Comparison of ENCODE assay signal across 8 cellular contexts in the genomic region with DNA sequence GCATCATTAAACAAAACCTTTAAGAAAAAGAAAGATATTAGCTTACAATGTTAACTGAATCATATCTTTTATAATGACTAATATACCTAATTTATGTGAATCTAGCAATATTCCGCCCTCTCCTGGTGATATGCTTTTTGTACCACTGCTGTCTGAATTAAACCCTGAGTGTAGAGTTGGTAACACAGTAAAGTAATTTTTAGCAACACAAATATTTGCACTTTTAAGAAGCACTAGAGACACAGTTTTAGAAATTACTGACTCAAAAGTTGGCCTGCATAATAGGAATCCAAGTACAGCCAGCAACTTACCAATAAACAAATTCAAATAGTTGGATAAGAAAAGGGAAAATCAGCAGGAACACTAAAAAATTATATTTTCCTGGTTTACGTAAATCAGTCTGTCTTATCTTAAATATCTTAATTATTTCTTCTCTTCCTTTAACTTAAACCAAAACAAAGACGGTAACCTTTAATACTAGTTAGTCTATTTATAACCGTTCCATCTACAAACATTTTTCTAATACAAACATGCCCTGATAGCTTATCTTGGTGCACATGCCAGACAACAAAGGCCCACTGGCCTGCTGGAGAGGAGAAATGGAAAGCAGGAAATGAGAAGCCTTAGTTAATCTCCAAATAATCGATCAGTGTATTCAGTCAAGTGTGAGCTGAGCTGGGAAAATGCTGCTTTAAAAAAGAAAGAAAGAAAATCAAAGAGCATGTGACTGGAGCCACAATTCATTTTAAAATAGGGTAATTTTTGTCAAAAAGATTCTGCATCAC.
A peak's percentile ranks its signal among the peaks of the same experiment; 100 is the strongest.
DNase-seq lines count a peak whose midpoint lies in the region; ATAC-seq and TF ChIP-seq lines count a peak whose summit lies in the region.

No MANE protein-coding gene starts in this region.

- H3K4me3 ChIP-seq in esophagus (ENCODE audit: low read depth in 1 of 2, low read length in 2 of 2), result no peak overlapping the region

- H3K36me3 Mint-ChIP-seq in Calu3 (ENCODE audit: insufficient read depth, unreplicated experiment), result no peaks in the 10 kb centered on the region
- no peaks in the 10 kb centered on the region for H3K36me3 Mint-ChIP-seq in osteocyte (ENCODE audit: unreplicated experiment)

- H3K4me3 Mint-ChIP-seq in Calu3 (ENCODE audit: low read depth, unreplicated experiment) (peak overlapping the region; percentile 24), osteocyte (ENCODE audit: unreplicated experiment) (no peak overlapping the region)

- no peaks in the 10 kb centered on the region for H3K4me1 ChIP-seq in esophagus (ENCODE audit: control insufficient read depth in 2 of 2, insufficient read depth in 2 of 2, low read length in 1 of 2)

- no peak for ATAC-seq in GM18498 (IDR thresholded peaks at IDR 0.05; ENCODE audit: unreplicated experiment)
- no peak for ATAC-seq in HG03159 (IDR thresholded peaks at IDR 0.05; ENCODE audit: unreplicated experiment)

- H3K27ac Mint-ChIP-seq in Calu3 (ENCODE audit: unreplicated experiment), result peak overlapping the region; percentile 76
- no peak overlapping the region for H3K27ac Mint-ChIP-seq in osteocyte (ENCODE audit: unreplicated experiment)

- H3K27me3 ChIP-seq in esophagus (ENCODE audit: control insufficient read depth in 1 of 2, insufficient read depth in 2 of 2, low read length in 2 of 2), result no peaks in the 10 kb centered on the region

- CTCF ChIA-PET in Calu3 (lab: Charles Lee), result interaction anchor here (0.6 to 1.6 kb wide), 6 partner anchors 8 to 552 kb away, joined by 3 to 5 read pairs (median 3); no protein-coding TSS in a partner anchor

- peak; percentile 32 for DNase-seq in Calu3
- DNase-seq in NCI-H82 treated with DMSO at 0.1 percent for 48 hours (lab: John Stamatoyannopoulos, UW; ENCODE audit: unreplicated experiment), result peak; percentile 39
- no peak for DNase-seq in osteocyte (ENCODE audit: extremely low spot score, unreplicated experiment)
- DNase-seq in medulla oblongata (ENCODE audit: extremely low spot score), result no peak
- no peak for DNase-seq in dedifferentiated amniotic fluid mesenchymal stem cell (ENCODE audit: extremely low spot score)

- H3K9me3 Mint-ChIP-seq in Calu3 (ENCODE audit: low read depth, unreplicated experiment) (no peaks in the 10 kb centered on the region), osteocyte (ENCODE audit: unreplicated experiment) (no peaks in the 10 kb centered on the region)

- TF ChIP-seq CTCF in Calu3 (IDR thresholded peaks at IDR 0.05; ENCODE audit: unreplicated experiment) (no peak), osteocyte (IDR thresholded peaks at IDR 0.05) (peak; percentile 59)

- whole genome bisulfite sequencing in esophagus, 2 donors, result 30 to 53% methylated on average over 5 of the region's 5 CpGs

- intact Hi-C loops in Calu3 (cut with micrococcal nuclease; ENCODE audit: unreplicated experiment), result no loop called here

- no peaks in the 10 kb centered on the region for H3K36me3 ChIP-seq in esophagus (ENCODE audit: control insufficient read depth in 2 of 2, insufficient read depth in 2 of 2, low read length in 1 of 2)

- H3K4me1 Mint-ChIP-seq in Calu3 (ENCODE audit: low read depth, unreplicated experiment) (peaks cover 21% of the 10 kb centered on the region), osteocyte (ENCODE audit: unreplicated experiment) (peaks cover 14% of the 10 kb centered on the region)

- H3K27ac ChIP-seq in esophagus (ENCODE audit: low read depth in 2 of 2, low read length in 1 of 2), result peak overlapping the region; percentile 30 to 44

- no peaks in the 10 kb centered on the region for H3K27me3 Mint-ChIP-seq in Calu3 (ENCODE audit: unreplicated experiment)
- H3K27me3 Mint-ChIP-seq in osteocyte (ENCODE audit: unreplicated experiment), result no peaks in the 10 kb centered on the region

- no peaks in the 10 kb centered on the region for H3K9me3 ChIP-seq in esophagus (ENCODE audit: control insufficient read depth in 2 of 2, insufficient read depth in 1 of 2, low read depth in 1 of 2, low read length in 1 of 2)

- no TSS peak for BruUV-seq in Calu3 (replicated peaks; lab: Mats Ljungman, UMichigan)

Comparison
In these comparisons a context has a peak if more than half of its experiments do, and no peak if none do; other contexts are left out.
1. DNase-seq: peak in Calu3 (single experiment) and NCI-H82 treated with DMSO at 0.1 percent for 48 hours (single experiment); none in osteocyte (single experiment), medulla oblongata (single experiment) and dedifferentiated amniotic fluid mesenchymal stem cell (single experiment).